1 cellular context compared by ENCODE assay signal in genomic region chr1:157090771-157091170, GRCh38.
TF ChIP-seq lines count a peak whose summit lies in the region.

No MANE protein-coding gene starts in this region.

TF ChIP-seq in H1, 55 proteins besides CTCF, POLR2A, EP300 and RAD21:
- TF ChIP-seq MAX (IDR thresholded peaks at IDR 0.05) (no peak), SAP30 (IDR thresholded peaks at IDR 0.05; ENCODE audit: insufficient read depth, insufficient replicate concordance, low read length) (no peak), KDM5A (IDR thresholded peaks at IDR 0.05; ENCODE audit: low read length) (no peak), SUZ12 (IDR thresholded peaks at IDR 0.05; ENCODE audit: low read length) (no peak), SIX5 (IDR thresholded peaks at IDR 0.05; ENCODE audit: low read depth, low read length) (no peak), TCF12 (IDR thresholded peaks at IDR 0.05; ENCODE audit: low read depth, low read length) (no peak), CREB1 (IDR thresholded peaks at IDR 0.05) (no peak), ATF2 (IDR thresholded peaks at IDR 0.05; ENCODE audit: low read length) (no peak), GTF2F1 (IDR thresholded peaks at IDR 0.05; ENCODE audit: borderline replicate concordance, low read depth, low read length) (no peak), EZH2 (IDR thresholded peaks at IDR 0.05; ENCODE audit: low read depth, low read length, severe bottlenecking) (no peak), SIN3A (conservative IDR thresholded peaks at IDR 0.05 in 1 of 2, IDR thresholded peaks at IDR 0.05 in 1 of 2; ENCODE audit: low read depth in 1 of 2, low read length in 2 of 2) (no peak), KDM4A (IDR thresholded peaks at IDR 0.05; ENCODE audit: low read depth, low read length, severe bottlenecking) (no peak), GABPA (IDR thresholded peaks at IDR 0.05; ENCODE audit: borderline replicate concordance, insufficient read depth, low read length) (no peak), SP4 (IDR thresholded peaks at IDR 0.05; ENCODE audit: low read length) (no peak)
